Comparison of ENCODE assay signal across 27 cellular contexts in genomic region chr15:76084263-76084662, GRCh38.
"Had no signal": no experiment of that assay in that cellular context is flagged by ENCODE, and none has a peak within 500 bp of the region (broad histone marks: within the 10 kb centered on the region; RNA-seq: fewer than 3 reads in every experiment).

No MANE protein-coding gene starts in this region.

- DNase-seq: activated B cell treated with CpG ODN at 0.5 μM for 24 hours; activated CD4-positive, alpha-beta memory T cell treated with anti-CD3 and anti-CD28 coated beads for 36 hours; activated CD4-positive, alpha-beta T cell treated with anti-CD3 and anti-CD28 coated beads for 4 hours; activated CD4-positive, alpha-beta T cell treated with anti-CD3 and anti-CD28 coated beads, Interleukin-2, amount 10 ng/mL, durations not matched to agents 24 days and 14 days; activated CD4-positive, alpha-beta T cell treated with anti-CD3 and anti-CD28 coated beads, Interleukin-2, amount 50 U/mL, for 1 hour; activated CD4-positive, alpha-beta T cell treated with anti-CD3 and anti-CD28 coated beads, Interleukin-2, amount 50 U/mL, for 4 hours; activated CD4-positive, CD25-positive, alpha-beta regulatory T cell treated with anti-CD3 and anti-CD28 coated beads, Interleukin-2, amount 50 U/mL, for 72 hours; activated CD8-positive, alpha-beta memory T cell treated with anti-CD3 and anti-CD28 coated beads, Interleukin-2, amount 50 U/mL, for 4 hours; activated CD8-positive, alpha-beta T cell treated with anti-CD3 and anti-CD28 coated beads for 36 hours; activated effector memory CD4-positive, alpha-beta T cell treated with anti-CD3 and anti-CD28 coated beads, Interleukin-2, amount 50 U/mL, for 16 hours; activated gamma-delta T cell treated with Interleukin-2 at 50 U/mL for 16 hours; activated naive CD4-positive, alpha-beta T cell; activated naive CD4-positive, alpha-beta T cell treated with anti-CD3 and anti-CD28 coated beads for 36 hours; activated naive CD4-positive, alpha-beta T cell treated with anti-CD3 and anti-CD28 coated beads, Interleukin-2, amount 50 U/mL, for 16 hours; activated naive CD8-positive, alpha-beta T cell treated with anti-CD3 and anti-CD28 coated beads for 36 hours; activated T-cell treated with anti-CD3 and anti-CD28 coated beads for 4 hours; activated T-cell treated with anti-CD3 and anti-CD28 coated beads, Interleukin-2, amount 50 U/mL, for 1 hour; activated T-cell treated with anti-CD3 and anti-CD28 coated beads, Interleukin-2, amount 50 U/mL, for 4 hours; activated T-cell treated with anti-CD3 and anti-CD28 coated beads, Interleukin-2, amount 50 U/mL, for 72 hours; adrenal gland; amniotic stem cell; aorta; body of pancreas; brain microvascular endothelial cell; central memory CD4-positive, alpha-beta T cell; T-helper 2 cell; T-helper 9 cell had no signal
